18 cellular contexts compared by ENCODE assay signal in the genomic region with DNA sequence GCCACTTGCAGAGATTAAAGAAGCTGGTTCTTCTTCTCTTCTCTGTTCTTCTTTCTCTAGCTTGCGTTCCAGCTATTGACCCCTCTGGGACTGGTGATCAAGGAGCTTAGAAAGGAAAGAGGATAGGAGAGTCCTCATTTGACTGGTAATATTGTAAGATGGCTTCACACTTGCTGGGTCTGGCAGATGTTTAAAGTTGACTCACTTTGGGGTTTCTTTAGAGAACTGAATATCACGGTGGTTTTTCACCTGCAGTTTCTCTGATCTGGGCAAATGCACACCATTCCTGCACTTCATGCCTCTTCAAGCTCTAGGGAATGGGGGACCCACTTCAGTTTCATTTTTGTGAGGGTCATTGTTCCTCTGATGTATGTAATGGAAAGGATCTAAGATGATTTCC.
DNase-seq lines count a peak whose midpoint lies in the region; ATAC-seq lines count a peak whose summit lies in the region.
"Had no signal": no experiment of that assay in that cellular context is flagged by ENCODE, and none has a peak within 500 bp of the region (broad histone marks: within the 10 kb centered on the region; RNA-seq: fewer than 3 reads in every experiment).

No MANE protein-coding gene starts in this region.

- peak; percentile 7 for DNase-seq in inferior parietal cortex (ENCODE audit: extremely low spot score)
- no peak for DNase-seq in kidney tubule cell (ENCODE audit: low spot score)
- no peak for DNase-seq in DMS114 treated with DMSO at 0.1 percent for 48 hours (lab: John Stamatoyannopoulos, UW; ENCODE audit: unreplicated experiment)
- no peak for DNase-seq in dedifferentiated amniotic fluid mesenchymal stem cell (ENCODE audit: extremely low spot score)
- DNase-seq: activated CD4-positive, alpha-beta T cell treated with anti-CD3 and anti-CD28 coated beads for 1 hour; activated CD8-positive, alpha-beta T cell treated with anti-CD3 and anti-CD28 coated beads, Interleukin-2, amount 10 ng/mL, durations not matched to agents 7 days and 5 days; activated gamma-delta T cell; DND-41; effector CD4-positive, alpha-beta T cell; mammary epithelial cell; NCI-H1694; NCI-H2171; NCI-H524; Peyer's patch; sigmoid colon had no signal

- ATAC-seq in GM18858 (IDR thresholded peaks at IDR 0.05; ENCODE audit: unreplicated experiment) (peak; percentile 67), GM21825 (IDR thresholded peaks at IDR 0.05; ENCODE audit: unreplicated experiment) (peak; percentile 48), HG03066 (IDR thresholded peaks at IDR 0.05; ENCODE audit: low read depth, unreplicated experiment) (peak; percentile 80)
- ATAC-seq: activated CD8-positive, alpha-beta T cell treated with anti-CD3 and anti-CD28 coated beads, Interleukin-2, amount 10 ng/mL, durations not matched to agents 7 days and 5 days had no signal
